In genomic region chr4:4662230-4662629, GRCh38 we compare ENCODE assay signal across 23 cellular contexts.
"Had no signal": no experiment of that assay in that cellular context is flagged by ENCODE, and none has a peak within 500 bp of the region (broad histone marks: within the 10 kb centered on the region; RNA-seq: fewer than 3 reads in every experiment).

No MANE protein-coding gene starts in this region.

- H3K4me3 ChIP-seq: gastroesophageal sphincter, psoas muscle, right atrium auricular region, spleen, thyroid gland had no signal

- H3K9me3 ChIP-seq: gastroesophageal sphincter, psoas muscle, thyroid gland had no signal

- H3K27ac ChIP-seq: epithelial cell of prostate, gastroesophageal sphincter, psoas muscle, right atrium auricular region, spleen, thyroid gland had no signal

- H3K36me3 ChIP-seq: right atrium auricular region, spleen, thyroid gland had no signal

- H3K4me3 Mint-ChIP-seq: activated CD4-positive, alpha-beta memory T cell treated with anti-CD3 and anti-CD28 coated beads, Interleukin-2, amount 10 ng/mL, durations not matched to agents 7 days and 5 days; activated CD4-positive, alpha-beta T cell treated with anti-CD3 and anti-CD28 coated beads, Interleukin-2, amount 10 ng/mL, durations not matched to agents 24 days and 14 days; activated naive CD4-positive, alpha-beta T cell treated with anti-CD3 and anti-CD28 coated beads, Interleukin-2, amount 10 ng/mL, durations not matched to agents 7 days and 5 days; activated naive CD8-positive, alpha-beta T cell treated with anti-CD3 and anti-CD28 coated beads, Interleukin-2, amount 50 U/mL, for 24 hours; activated T-cell treated with anti-CD3 and anti-CD28 coated beads, Interleukin-2, amount 50 U/mL, for 72 hours; brain; naive B cell; stimulated activated naive CD8-positive, alpha-beta T cell treated with anti-CD3 and anti-CD28 coated beads, Interleukin-15, Interleukin-2, amounts not matched to agents 100 ng/mL and 50 ng/mL, for 24 hours; T-helper 1 cell treated with Interleukin-12 subunit alpha and Interleukin-12 subunit beta and Interleukin-4 antibody, amounts not matched to agents 30 μg/mL and 1 μg/mL, for 36 hours had no signal

- FAIRE-seq: islet of Langerhans had no signal

- H3K27me3 Mint-ChIP-seq: activated CD4-positive, alpha-beta memory T cell treated with anti-CD3 and anti-CD28 coated beads, Interleukin-2, amount 10 ng/mL, durations not matched to agents 7 days and 5 days; activated CD4-positive, alpha-beta T cell treated with anti-CD3 and anti-CD28 coated beads, Interleukin-2, amount 10 ng/mL, durations not matched to agents 24 days and 14 days; activated naive CD4-positive, alpha-beta T cell treated with anti-CD3 and anti-CD28 coated beads, Interleukin-2, amount 10 ng/mL, durations not matched to agents 7 days and 5 days; activated naive CD8-positive, alpha-beta T cell treated with anti-CD3 and anti-CD28 coated beads, Interleukin-2, amount 50 U/mL, for 24 hours; naive B cell; stimulated activated naive CD8-positive, alpha-beta T cell treated with anti-CD3 and anti-CD28 coated beads, Interleukin-15, Interleukin-2, amounts not matched to agents 100 ng/mL and 50 ng/mL, for 24 hours had no signal

- ATAC-seq: activated naive CD8-positive, alpha-beta T cell treated with anti-CD3 and anti-CD28 coated beads, Interleukin-2, amount 50 U/mL, for 24 hours; activated T-cell treated with anti-CD3 and anti-CD28 coated beads, Interleukin-2, amount 50 U/mL, for 72 hours; gastroesophageal sphincter; left ventricle myocardium superior; psoas muscle had no signal

- H3K27ac Mint-ChIP-seq: activated CD4-positive, alpha-beta memory T cell treated with anti-CD3 and anti-CD28 coated beads, Interleukin-2, amount 10 ng/mL, durations not matched to agents 7 days and 5 days; activated CD4-positive, alpha-beta T cell treated with anti-CD3 and anti-CD28 coated beads, Interleukin-2, amount 10 ng/mL, durations not matched to agents 24 days and 14 days; activated naive CD4-positive, alpha-beta T cell treated with anti-CD3 and anti-CD28 coated beads, Interleukin-2, amount 10 ng/mL, durations not matched to agents 7 days and 5 days; activated naive CD8-positive, alpha-beta T cell treated with anti-CD3 and anti-CD28 coated beads, Interleukin-2, amount 50 U/mL, for 24 hours; activated T-cell treated with anti-CD3 and anti-CD28 coated beads, Interleukin-2, amount 50 U/mL, for 72 hours; brain; naive B cell; stimulated activated naive CD8-positive, alpha-beta T cell treated with anti-CD3 and anti-CD28 coated beads, Interleukin-15, Interleukin-2, amounts not matched to agents 100 ng/mL and 50 ng/mL, for 24 hours; T-helper 1 cell treated with Interleukin-12 subunit alpha and Interleukin-12 subunit beta and Interleukin-4 antibody, amounts not matched to agents 30 μg/mL and 1 μg/mL, for 36 hours had no signal

- DNase-seq: activated CD4-positive, alpha-beta memory T cell treated with anti-CD3 and anti-CD28 coated beads, Interleukin-2, amount 10 ng/mL, durations not matched to agents 7 days and 5 days; activated CD4-positive, alpha-beta T cell treated with anti-CD3 and anti-CD28 coated beads, Interleukin-2, amount 10 ng/mL, durations not matched to agents 24 days and 14 days; activated effector memory CD4-positive, alpha-beta T cell treated with anti-CD3 and anti-CD28 coated beads, Interleukin-2, amount 50 U/mL, for 16 hours; activated naive CD4-positive, alpha-beta T cell treated with anti-CD3 and anti-CD28 coated beads, Interleukin-2, amount 10 ng/mL, durations not matched to agents 7 days and 5 days; activated naive CD8-positive, alpha-beta T cell treated with anti-CD3 and anti-CD28 coated beads, Interleukin-2, amount 50 U/mL, for 24 hours; activated T-cell treated with anti-CD3 and anti-CD28 coated beads, Interleukin-2, amount 50 U/mL, for 72 hours; anterior cingulate cortex; head of caudate nucleus; left ventricle myocardium superior; naive B cell; psoas muscle; spleen; stimulated activated CD4-positive, alpha-beta T cell treated with anti-CD3 and anti-CD28 coated beads, Interleukin-4, amount 100 ng/mL, for 4 hours; substantia nigra; T1000; thyroid gland had no signal

- H3K9me3 Mint-ChIP-seq: activated CD4-positive, alpha-beta memory T cell treated with anti-CD3 and anti-CD28 coated beads, Interleukin-2, amount 10 ng/mL, durations not matched to agents 7 days and 5 days; activated CD4-positive, alpha-beta T cell treated with anti-CD3 and anti-CD28 coated beads, Interleukin-2, amount 10 ng/mL, durations not matched to agents 24 days and 14 days; activated naive CD4-positive, alpha-beta T cell treated with anti-CD3 and anti-CD28 coated beads, Interleukin-2, amount 10 ng/mL, durations not matched to agents 7 days and 5 days; activated naive CD8-positive, alpha-beta T cell treated with anti-CD3 and anti-CD28 coated beads, Interleukin-2, amount 50 U/mL, for 24 hours; activated T-cell treated with anti-CD3 and anti-CD28 coated beads, Interleukin-2, amount 50 U/mL, for 72 hours; stimulated activated naive CD8-positive, alpha-beta T cell treated with anti-CD3 and anti-CD28 coated beads, Interleukin-15, Interleukin-2, amounts not matched to agents 100 ng/mL and 50 ng/mL, for 24 hours; T-helper 1 cell treated with Interleukin-12 subunit alpha and Interleukin-12 subunit beta and Interleukin-4 antibody, amounts not matched to agents 30 μg/mL and 1 μg/mL, for 36 hours had no signal

- H3K4me1 ChIP-seq: gastroesophageal sphincter, psoas muscle, right atrium auricular region, spleen, thyroid gland had no signal

- H3K36me3 Mint-ChIP-seq: activated naive CD4-positive, alpha-beta T cell treated with anti-CD3 and anti-CD28 coated beads, Interleukin-2, amount 10 ng/mL, durations not matched to agents 7 days and 5 days had no signal

- H3K4me1 Mint-ChIP-seq: activated CD4-positive, alpha-beta T cell treated with anti-CD3 and anti-CD28 coated beads, Interleukin-2, amount 10 ng/mL, durations not matched to agents 24 days and 14 days; activated naive CD4-positive, alpha-beta T cell treated with anti-CD3 and anti-CD28 coated beads, Interleukin-2, amount 10 ng/mL, durations not matched to agents 7 days and 5 days; activated naive CD8-positive, alpha-beta T cell treated with anti-CD3 and anti-CD28 coated beads, Interleukin-2, amount 50 U/mL, for 24 hours; naive B cell had no signal

- H3K27me3 ChIP-seq: gastroesophageal sphincter, right atrium auricular region, spleen, thyroid gland had no signal
